Comparison of ENCODE assay signal across 20 cellular contexts in the genomic region with DNA sequence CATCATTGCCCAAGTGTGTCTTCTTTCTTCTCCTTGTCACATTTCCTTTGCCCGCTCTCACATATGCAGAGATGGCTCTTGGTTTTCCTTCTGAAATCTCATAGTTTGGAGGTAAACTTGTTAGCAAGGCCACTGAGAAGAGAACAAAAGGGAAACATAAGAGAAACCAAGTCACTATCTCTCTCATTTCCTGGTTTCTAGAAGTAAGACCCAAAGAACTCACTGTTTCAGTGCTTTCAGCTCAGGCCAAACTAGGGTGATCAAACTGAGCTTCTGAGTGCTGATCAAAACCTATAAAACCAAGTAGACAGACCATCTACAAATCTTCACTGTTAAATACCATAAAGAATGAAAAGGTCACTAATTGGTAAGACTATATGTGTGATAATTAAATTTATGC.
"Had no signal": no experiment of that assay in that cellular context is flagged by ENCODE, and none has a peak within 500 bp of the region (broad histone marks: within the 10 kb centered on the region; RNA-seq: fewer than 3 reads in every experiment).

No MANE protein-coding gene starts in this region.

- H3K36me3 ChIP-seq: colonic mucosa, gastroesophageal sphincter, heart left ventricle, right lobe of liver, upper lobe of left lung had no signal

- FAIRE-seq: astrocyte had no signal

- DNase-seq: activated CD4-positive, alpha-beta T cell treated with anti-CD3 and anti-CD28 coated beads, Interleukin-2, amount 10 ng/mL, durations not matched to agents 24 days and 14 days; activated CD8-positive, alpha-beta memory T cell treated with anti-CD3 and anti-CD28 coated beads, Interleukin-2, amount 10 ng/mL, durations not matched to agents 7 days and 5 days; activated CD8-positive, alpha-beta T cell treated with anti-CD3 and anti-CD28 coated beads for 36 hours; activated naive CD8-positive, alpha-beta T cell treated with anti-CD3 and anti-CD28 coated beads for 36 hours; activated T-cell treated with anti-CD3 and anti-CD28 coated beads for 4 hours; colonic mucosa; dorsolateral prefrontal cortex; heart left ventricle; left colon; mesendoderm; mucosa of descending colon; nucleus accumbens; right lobe of liver; stimulated activated CD4-positive, alpha-beta T cell treated with anti-CD3 and anti-CD28 coated beads, Interleukin-2, amount 100 ng/mL, for 24 hours; stimulated activated naive CD4-positive, alpha-beta T cell; upper lobe of left lung had no signal

- H3K27me3 ChIP-seq: colonic mucosa, dorsolateral prefrontal cortex, gastroesophageal sphincter, heart left ventricle, right lobe of liver, upper lobe of left lung had no signal

- H3K4me3 ChIP-seq: colonic mucosa, dorsolateral prefrontal cortex, gastroesophageal sphincter, heart left ventricle, mucosa of descending colon, right lobe of liver, skin epidermis, upper lobe of left lung had no signal

- H3K27ac ChIP-seq: colonic mucosa, dorsolateral prefrontal cortex, gastroesophageal sphincter, heart left ventricle, right lobe of liver, upper lobe of left lung had no signal

- ATAC-seq: activated CD4-positive, CD25-positive, alpha-beta regulatory T cell treated with anti-CD3 and anti-CD28 coated beads, Interleukin-2, amount 50 U/mL, for 24 hours; activated CD8-positive, alpha-beta memory T cell treated with anti-CD3 and anti-CD28 coated beads, Interleukin-2, amount 10 ng/mL, durations not matched to agents 7 days and 5 days; activated CD8-positive, alpha-beta T cell treated with anti-CD3 and anti-CD28 coated beads for 36 hours; gastroesophageal sphincter; heart left ventricle had no signal

- H3K9me3 ChIP-seq: colonic mucosa, gastroesophageal sphincter, heart left ventricle, mucosa of descending colon, right lobe of liver, upper lobe of left lung had no signal

- H3K4me1 ChIP-seq: colonic mucosa, gastroesophageal sphincter, right lobe of liver, upper lobe of left lung had no signal
